Comparison of ENCODE assay signal across 8 cellular contexts in genomic region chr5:56951131-56951945, GRCh38. TPM values are rescaled to one million over a fixed set of nuclear protein-coding genes. Genes with fewer than 3 reads are reported as not detected.
DNase-seq lines count a peak whose midpoint lies in the region; ATAC-seq, FAIRE-seq and TF ChIP-seq lines count a peak whose summit lies in the region.

No MANE protein-coding gene starts in this region.

- H3K4me3 ChIP-seq in bronchial epithelial cell (ENCODE audit: low read depth, low read length) (peak overlapping the region; percentile 56), kidney epithelial cell (ENCODE audit: low read depth, low read length) (peak overlapping the region; percentile 54)

- TF ChIP-seq CTCF in bronchial epithelial cell (IDR thresholded peaks at IDR 0.05; ENCODE audit: insufficient read depth, low read length, severe bottlenecking) (no peak), kidney epithelial cell (IDR thresholded peaks at IDR 0.05; ENCODE audit: insufficient read depth, low read length, poor library complexity, severe bottlenecking) (no peak)

- DNase-seq in C1 segment of cervical spinal cord (lab: John Stamatoyannopoulos, UW): peak in 13 of 14 donors; percentile 23 to 87 (median 54)
- peak; percentile 5 for DNase-seq in GM19240 (ENCODE audit: insufficient read length, low spot score)
- peak; percentile 14 for DNase-seq in T-helper 9 cell
- no peak for DNase-seq in bronchial epithelial cell (ENCODE audit: low read depth)
- no peak for DNase-seq in kidney epithelial cell (ENCODE audit: low read depth)
- DNase-seq in stimulated activated CD4-positive, alpha-beta T cell treated with anti-CD3 and anti-CD28 coated beads, Interleukin-15, amount 100 ng/mL, for 24 hours: peak; percentile 40
- no peak for DNase-seq in middle frontal gyrus (ENCODE audit: extremely low spot score, low spot score)

- no peak for FAIRE-seq in bronchial epithelial cell (lab: Jason Lieb, UNC)

- peak; percentile 57 for ATAC-seq in HG03354 (IDR thresholded peaks at IDR 0.05; ENCODE audit: poor library complexity, severe bottlenecking, unreplicated experiment)

- H3K27me3 ChIP-seq in bronchial epithelial cell (ENCODE audit: control insufficient read depth, insufficient read depth, low read length) (no peaks in the 10 kb centered on the region), kidney epithelial cell (ENCODE audit: control insufficient read depth, insufficient read depth, low read length) (no peaks in the 10 kb centered on the region)

- H3K36me3 ChIP-seq in bronchial epithelial cell (ENCODE audit: control insufficient read depth, insufficient read depth, low read length) (peaks cover 2% of the 10 kb centered on the region), kidney epithelial cell (ENCODE audit: control insufficient read depth, insufficient read depth, low read length) (no peaks in the 10 kb centered on the region)

RNA-seq across cellular contexts. Expression of gene MIER3, which starts 0.6 kb away (rescaled TPM):
- 18.2 and 32.9 TPM in 2 replicates for total RNA-seq in bronchial epithelial cell
- 13.5 and 18.1 TPM in 2 replicates for total RNA-seq in kidney epithelial cell

RNA-seq across cellular contexts. Expression of gene SETD9, which starts 41.9 kb away (rescaled TPM):
- total RNA-seq in bronchial epithelial cell (10.2 and 10.3 TPM in 2 replicates), kidney epithelial cell (23.8 and 25.3 TPM in 2 replicates)

Comparison
In these comparisons a context has a peak if more than half of its experiments do, and no peak if none do; other contexts are left out.
1. DNase-seq: peak in C1 segment of cervical spinal cord (13 of 14), GM19240 (single experiment), T-helper 9 cell (single experiment) and stimulated activated CD4-positive, alpha-beta T cell treated with anti-CD3 and anti-CD28 coated beads, Interleukin-15, amount 100 ng/mL, for 24 hours (single experiment); none in bronchial epithelial cell (single experiment), kidney epithelial cell (single experiment) and middle frontal gyrus (single experiment).